Comparison of ENCODE assay signal across 7 cellular contexts in the genomic region with DNA sequence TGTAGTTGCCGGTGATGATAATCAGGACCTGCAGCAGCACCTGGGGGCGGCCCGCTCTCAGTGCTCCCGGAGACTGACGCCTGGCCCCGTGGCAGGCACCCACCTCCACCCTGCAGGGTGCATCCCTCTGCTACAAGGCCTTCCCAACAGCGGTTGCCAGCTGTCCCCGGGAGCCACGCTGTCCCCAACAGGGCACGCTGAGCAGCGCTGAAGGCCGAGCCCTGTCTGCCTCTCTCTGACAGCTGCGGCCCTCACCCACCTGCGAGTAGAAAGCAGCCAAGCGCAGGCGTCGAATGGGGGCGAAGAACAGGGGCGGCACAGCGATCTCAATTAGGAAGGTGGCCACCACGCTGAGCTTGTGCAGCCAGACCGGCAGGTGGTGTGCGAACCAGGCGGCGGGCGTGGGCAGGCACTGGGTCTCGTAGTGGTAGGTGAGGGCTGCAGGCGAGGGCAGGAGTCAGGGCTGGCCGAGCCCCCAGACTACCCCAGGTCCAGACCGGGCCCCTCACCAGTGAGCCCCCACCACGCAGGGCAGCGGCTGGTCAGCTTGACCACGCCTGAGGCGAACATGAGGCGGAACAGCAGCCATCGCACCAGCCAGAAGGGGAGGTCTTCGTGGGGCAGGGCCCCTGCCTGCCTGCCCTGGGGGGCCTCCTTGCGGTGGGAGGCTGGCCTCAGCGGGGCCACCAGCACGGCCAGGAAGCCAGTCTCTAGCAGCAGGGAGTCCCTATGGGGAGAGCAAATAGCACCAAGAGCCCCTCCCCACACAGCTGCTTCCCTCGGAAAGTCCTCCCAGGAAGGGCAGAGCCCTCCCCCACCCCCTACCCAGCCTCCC. TPM values are rescaled to one million over a fixed set of nuclear protein-coding genes. Genes with fewer than 3 reads are reported as not detected.
A peak's percentile ranks its signal among the peaks of the same experiment; 100 is the strongest.
DNase-seq lines count a peak whose midpoint lies in the region; TF ChIP-seq lines count a peak whose summit lies in the region.
"Had no signal": no experiment of that assay in that cellular context is flagged by ENCODE, and none has a peak within 500 bp of the region (broad histone marks: within the 10 kb centered on the region; RNA-seq: fewer than 3 reads in every experiment).

No MANE protein-coding gene starts in this region.

- no peaks in the 10 kb centered on the region for H3K27me3 Mint-ChIP-seq in activated T-cell treated with anti-CD3 and anti-CD28 coated beads, Interleukin-2, amount 50 U/mL, for 24 hours
- no peaks in the 10 kb centered on the region for H3K27me3 Mint-ChIP-seq in endodermal cell (ENCODE audit: insufficient read depth)

- H3K9me3 Mint-ChIP-seq in activated T-cell treated with anti-CD3 and anti-CD28 coated beads, Interleukin-2, amount 50 U/mL, for 24 hours = no peaks in the 10 kb centered on the region
- no peaks in the 10 kb centered on the region for H3K9me3 Mint-ChIP-seq in endodermal cell

- H3K27ac Mint-ChIP-seq in activated T-cell treated with anti-CD3 and anti-CD28 coated beads, Interleukin-2, amount 50 U/mL, for 24 hours = peak overlapping the region; percentile 37
- H3K27ac Mint-ChIP-seq in endodermal cell = no peak overlapping the region

- H3K4me3 ChIP-seq in endodermal cell (ENCODE audit: low read length) = peak overlapping the region; percentile 97
- peak overlapping the region; percentile 88 to 99 for H3K4me3 ChIP-seq in tibial artery

- H3K9ac ChIP-seq in endodermal cell (ENCODE audit: extremely low read depth, low read length, poor library complexity, severe bottlenecking) = no peak overlapping the region

- H3K4me1 ChIP-seq in endodermal cell (ENCODE audit: control insufficient read depth, insufficient read depth, low read length) = peaks cover 8% of the 10 kb centered on the region
- H3K4me1 ChIP-seq in tibial artery = peaks cover 0 to 36% (median 19%) of the 10 kb centered on the region in 4 donors

- peak overlapping the region; percentile 98 for H3K4me3 Mint-ChIP-seq in activated T-cell treated with anti-CD3 and anti-CD28 coated beads, Interleukin-2, amount 50 U/mL, for 24 hours
- peak overlapping the region; percentile 95 for H3K4me3 Mint-ChIP-seq in endodermal cell

- H3K27ac ChIP-seq in endodermal cell (ENCODE audit: low read depth, low read length) (no peak overlapping the region), tibial artery (peak overlapping the region in 1 of 2 donors; percentile 92)

- intact Hi-C loops in tibial artery (cut with DNase I; ENCODE audit: low total_unique reads) = loop anchor here (10.0 kb wide), 1 partner anchor 261 kb away; a partner anchor contains a TSS

- H3K36me3 ChIP-seq in endodermal cell (ENCODE audit: control insufficient read depth, insufficient read depth, low read length) (peaks cover 15% of the 10 kb centered on the region), tibial artery (peaks cover 32 to 49% (median 34%) of the 10 kb centered on the region in 3 donors)

- peaks cover 14% of the 10 kb centered on the region for H3K4me1 Mint-ChIP-seq in activated T-cell treated with anti-CD3 and anti-CD28 coated beads, Interleukin-2, amount 50 U/mL, for 24 hours (ENCODE audit: low read depth)
- peaks cover 8% of the 10 kb centered on the region for H3K4me1 Mint-ChIP-seq in endodermal cell

- no peak for DNase-seq in activated T-cell treated with anti-CD3 and anti-CD28 coated beads, Interleukin-2, amount 50 U/mL, for 24 hours
- no peak for DNase-seq in activated T-cell treated with anti-CD3 and anti-CD28 coated beads, Interleukin-2, amount 50 U/mL, for 1 hour
- DNase-seq in endodermal cell = no peak
- DNase-seq in tibial artery = no peak
- no peak for DNase-seq in GM20000 (ENCODE audit: low spot score)
- no peak for DNase-seq in HuH-7.5 (ENCODE audit: low spot score)
- DNase-seq: EL had no signal

- H3K27me3 ChIP-seq in endodermal cell (ENCODE audit: control insufficient read depth, insufficient read depth, low read length, poor library complexity, severe bottlenecking) (no peaks in the 10 kb centered on the region), tibial artery (no peaks in the 10 kb centered on the region)

- no peaks in the 10 kb centered on the region for H3K9me3 ChIP-seq in endodermal cell (ENCODE audit: control insufficient read depth, low read length)
- no peaks in the 10 kb centered on the region for H3K9me3 ChIP-seq in tibial artery

- no peak for TF ChIP-seq CTCF in endodermal cell (conservative IDR thresholded peaks at IDR 0.05)
- no peak for TF ChIP-seq CTCF in tibial artery (IDR thresholded peaks at IDR 0.05)
- TF ChIP-seq CTCF in GM20000 (IDR thresholded peaks at IDR 0.05; ENCODE audit: extremely low read depth, missing control alignments) = no peak

- H3K36me3 Mint-ChIP-seq in activated T-cell treated with anti-CD3 and anti-CD28 coated beads, Interleukin-2, amount 50 U/mL, for 24 hours (ENCODE audit: low read depth) = peaks cover 57% of the 10 kb centered on the region
- H3K36me3 Mint-ChIP-seq in endodermal cell (ENCODE audit: low read depth) = peaks cover 2% of the 10 kb centered on the region

- WGBS in endodermal cell (ENCODE audit: insufficient coverage in 1 of 2, insufficient read length in 1 of 2), 2 experiments = 89 to 91% methylated on average over 23 to 41 of the region's 41 CpGs

RNA-seq across cellular contexts. Expression of a gene that starts 1.5 kb away (rescaled TPM):
- total RNA-seq in endodermal cell = 10 to 100 TPM; 58.8 to 65.2 TPM
- 53.1 TPM for polyA plus RNA-seq in endodermal cell (2013, experiment 1 of 2)
- polyA plus RNA-seq in endodermal cell (2013, experiment 2 of 2) = 43.3 TPM

RNA-seq across cellular contexts. Expression of a gene that starts 2.0 kb away (rescaled TPM):
- 10 to 100 TPM; 63.3 to 73.1 TPM for total RNA-seq in endodermal cell
- polyA plus RNA-seq in endodermal cell (2013, experiment 1 of 2) = 52.0 TPM
- 49.5 TPM for polyA plus RNA-seq in endodermal cell (2013, experiment 2 of 2)

RNA-seq across cellular contexts. Expression of a gene that starts 19.3 kb away (rescaled TPM):
- total RNA-seq in endodermal cell = not detected
- 0.21 TPM for polyA plus RNA-seq in endodermal cell (2013, experiment 1 of 2)
- 0.29 TPM for polyA plus RNA-seq in endodermal cell (2013, experiment 2 of 2)

RNA-seq across cellular contexts. Expression of a gene that starts 19.4 kb away (rescaled TPM):
- total RNA-seq in endodermal cell = 1 to 10 TPM in 1 of 2 donors, under 1 TPM in 1; 0.89 to 2.3 TPM
- 2.3 TPM for polyA plus RNA-seq in endodermal cell (2013, experiment 1 of 2)
- polyA plus RNA-seq in endodermal cell (2013, experiment 2 of 2) = 0.91 TPM

RNA-seq across cellular contexts. Expression of a gene that starts 23.8 kb away (rescaled TPM):
- total RNA-seq in endodermal cell = 1 to 10 TPM; 1.2 to 2.1 TPM
- 1.3 TPM for polyA plus RNA-seq in endodermal cell (2013, experiment 1 of 2)
- 1.2 TPM for polyA plus RNA-seq in endodermal cell (2013, experiment 2 of 2)
